ENCODE assay signal across 1 cellular context in the genomic region with DNA sequence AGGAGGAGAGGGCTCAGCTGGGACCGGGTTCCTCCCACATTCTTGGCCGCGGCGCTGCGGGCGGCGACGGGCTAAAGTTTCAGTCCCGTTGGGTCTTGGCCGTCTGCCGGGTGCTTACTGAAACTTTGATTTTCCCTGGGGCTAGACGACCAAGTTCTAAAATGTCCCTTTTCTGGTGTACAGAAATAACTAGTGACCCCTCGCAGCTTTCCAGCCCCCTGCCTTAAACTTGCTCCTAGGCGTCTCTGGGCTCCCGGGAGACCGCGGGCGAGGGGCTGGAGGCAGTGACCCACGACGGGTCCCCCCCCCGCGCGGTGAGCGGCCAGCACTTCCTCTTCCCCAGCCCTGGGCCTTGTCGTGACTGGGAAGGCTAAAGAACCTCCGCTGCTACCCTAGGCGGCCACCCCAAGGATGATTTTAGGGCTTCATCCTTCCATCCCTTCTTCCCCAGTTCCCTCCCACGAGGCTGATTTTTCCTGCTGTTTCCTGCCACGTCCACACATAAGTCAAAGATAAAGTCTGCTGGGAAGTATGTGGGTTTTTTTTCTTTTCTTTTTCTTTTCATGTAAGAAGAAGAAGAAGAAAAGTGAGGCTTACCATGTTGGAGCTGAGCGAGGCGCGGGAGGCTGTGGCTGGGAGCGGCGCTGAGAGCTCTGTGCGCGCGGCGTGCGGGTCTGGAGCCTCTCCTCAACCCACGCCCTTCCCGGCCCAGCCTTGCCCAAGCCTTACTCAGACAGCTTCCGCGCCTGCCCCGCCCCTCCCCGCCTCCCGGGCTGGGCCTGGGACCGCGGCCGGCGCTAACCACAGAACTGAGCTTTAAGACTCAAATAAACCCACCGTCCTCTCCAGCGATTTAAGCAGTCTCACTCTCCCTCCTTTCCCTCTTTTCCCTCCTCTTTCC.
TF ChIP-seq lines count a peak whose summit lies in the region.

Gene S100A11 (minus strand): TSS at position 689 of the 901 bp plus-strand sequence. CDS start 89 bp downstream, at position 600.

TF ChIP-seq in HEK293, 187 proteins besides CTCF, POLR2A, EP300 and RAD21 (continued from another document and continues in another):
- no peak for TF ChIP-seq ZNF211 (tag by site-specific recombination; IDR thresholded peaks at IDR 0.05; ENCODE audit: low read depth)
- no peak for TF ChIP-seq ZNF571 (tag by site-specific recombination; IDR thresholded peaks at IDR 0.05)
- TF ChIP-seq ZBTB20 (tag by site-specific recombination; IDR thresholded peaks at IDR 0.05) = peak; percentile 61; the same call in 1 of the 2 replicates
- no peak for TF ChIP-seq ZNF121 (tag by site-specific recombination; IDR thresholded peaks at IDR 0.05)
- TF ChIP-seq ZNF544 (tag by site-specific recombination; IDR thresholded peaks at IDR 0.05) = no peak
- TF ChIP-seq YY1 (tag by site-specific recombination; IDR thresholded peaks at IDR 0.05) = no peak
- peak; percentile 24; the same call in 1 of the 2 replicates for TF ChIP-seq ZNF449 (tag by site-specific recombination; IDR thresholded peaks at IDR 0.05)
- no peak for TF ChIP-seq ZNF843 (tag by site-specific recombination; IDR thresholded peaks at IDR 0.05)
- TF ChIP-seq, protein P1, sequence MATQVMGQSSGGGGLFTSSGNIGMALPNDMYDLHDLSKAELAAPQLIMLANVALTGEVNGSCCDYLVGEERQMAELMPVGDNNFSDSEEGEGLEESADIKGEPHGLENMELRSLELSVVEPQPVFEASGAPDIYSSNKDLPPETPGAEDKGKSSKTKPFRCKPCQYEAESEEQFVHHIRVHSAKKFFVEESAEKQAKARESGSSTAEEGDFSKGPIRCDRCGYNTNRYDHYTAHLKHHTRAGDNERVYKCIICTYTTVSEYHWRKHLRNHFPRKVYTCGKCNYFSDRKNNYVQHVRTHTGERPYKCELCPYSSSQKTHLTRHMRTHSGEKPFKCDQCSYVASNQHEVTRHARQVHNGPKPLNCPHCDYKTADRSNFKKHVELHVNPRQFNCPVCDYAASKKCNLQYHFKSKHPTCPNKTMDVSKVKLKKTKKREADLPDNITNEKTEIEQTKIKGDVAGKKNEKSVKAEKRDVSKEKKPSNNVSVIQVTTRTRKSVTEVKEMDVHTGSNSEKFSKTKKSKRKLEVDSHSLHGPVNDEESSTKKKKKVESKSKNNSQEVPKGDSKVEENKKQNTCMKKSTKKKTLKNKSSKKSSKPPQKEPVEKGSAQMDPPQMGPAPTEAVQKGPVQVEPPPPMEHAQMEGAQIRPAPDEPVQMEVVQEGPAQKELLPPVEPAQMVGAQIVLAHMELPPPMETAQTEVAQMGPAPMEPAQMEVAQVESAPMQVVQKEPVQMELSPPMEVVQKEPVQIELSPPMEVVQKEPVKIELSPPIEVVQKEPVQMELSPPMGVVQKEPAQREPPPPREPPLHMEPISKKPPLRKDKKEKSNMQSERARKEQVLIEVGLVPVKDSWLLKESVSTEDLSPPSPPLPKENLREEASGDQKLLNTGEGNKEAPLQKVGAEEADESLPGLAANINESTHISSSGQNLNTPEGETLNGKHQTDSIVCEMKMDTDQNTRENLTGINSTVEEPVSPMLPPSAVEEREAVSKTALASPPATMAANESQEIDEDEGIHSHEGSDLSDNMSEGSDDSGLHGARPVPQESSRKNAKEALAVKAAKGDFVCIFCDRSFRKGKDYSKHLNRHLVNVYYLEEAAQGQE (tag by site-specific recombination; IDR thresholded peaks at IDR 0.05) = no peak
- TF ChIP-seq RBAK (tag by site-specific recombination; IDR thresholded peaks at IDR 0.05) = no peak
- TF ChIP-seq ZNF341 (tag by site-specific recombination; IDR thresholded peaks at IDR 0.05; ENCODE audit: low read depth) = no peak; the same call in 1 of the 2 replicates
- TF ChIP-seq ZNF169 (tag by site-specific recombination; IDR thresholded peaks at IDR 0.05) = no peak
- TF ChIP-seq MYNN (tag by site-specific recombination; IDR thresholded peaks at IDR 0.05; ENCODE audit: borderline replicate concordance) = no peak
- no peak for TF ChIP-seq ZNF514 (tag by site-specific recombination; IDR thresholded peaks at IDR 0.05)
- no peak for TF ChIP-seq ZNF26 (tag by site-specific recombination; IDR thresholded peaks at IDR 0.05)
- TF ChIP-seq ZNF311 (tag by site-specific recombination; IDR thresholded peaks at IDR 0.05; ENCODE audit: borderline replicate concordance) = no peak
- TF ChIP-seq ZNF776 (tag by site-specific recombination; IDR thresholded peaks at IDR 0.05; ENCODE audit: borderline replicate concordance) = no peak
- TF ChIP-seq ZNF664 (tag by site-specific recombination; IDR thresholded peaks at IDR 0.05) = no peak
- TF ChIP-seq ZNF830 (tag by site-specific recombination; IDR thresholded peaks at IDR 0.05; ENCODE audit: low read depth) = no peak
- no peak for TF ChIP-seq ZNF248 (tag by site-specific recombination; IDR thresholded peaks at IDR 0.05)
- peak; percentile 28; the same call in 1 of the 2 replicates for TF ChIP-seq KLF16 (tag by site-specific recombination; IDR thresholded peaks at IDR 0.05)
- TF ChIP-seq ZBTB6 (tag by site-specific recombination; IDR thresholded peaks at IDR 0.05) = peak; percentile 81
- TF ChIP-seq ZBTB11 (tag by site-specific recombination; conservative IDR thresholded peaks at IDR 0.05; ENCODE audit: low read depth) = peak; percentile 55
- no peak for TF ChIP-seq SETDB1 (IDR thresholded peaks at IDR 0.05; ENCODE audit: insufficient read length, low read length)
- TF ChIP-seq ZNF184 (tag by site-specific recombination; IDR thresholded peaks at IDR 0.05) = no peak
- peak; percentile 49; the same call in 1 of the 2 replicates for TF ChIP-seq ZSCAN30 (tag by site-specific recombination; IDR thresholded peaks at IDR 0.05)
- TF ChIP-seq ZNF555 (tag by site-specific recombination; conservative IDR thresholded peaks at IDR 0.05) = no peak
- no peak for TF ChIP-seq ZNF132 (tag by site-specific recombination; IDR thresholded peaks at IDR 0.05; ENCODE audit: borderline replicate concordance)
- TF ChIP-seq GLIS1 (tag by site-specific recombination; IDR thresholded peaks at IDR 0.05) = peak; percentile 74
- TF ChIP-seq KLF7 (tag by site-specific recombination; IDR thresholded peaks at IDR 0.05; ENCODE audit: borderline replicate concordance) = 0 out of 2 replicates have a peak, but pooled peaks have one; percentile 46
- TF ChIP-seq ZNF654 (tag by site-specific recombination; IDR thresholded peaks at IDR 0.05; ENCODE audit: low read depth) = no peak
- no peak for TF ChIP-seq ZNF350 (tag by site-specific recombination; IDR thresholded peaks at IDR 0.05)
- no peak for TF ChIP-seq SCRT1 (tag by site-specific recombination; IDR thresholded peaks at IDR 0.05; ENCODE audit: borderline replicate concordance)
- peak; percentile 42; the same call in 1 of the 2 replicates for TF ChIP-seq IKZF3 (tag by site-specific recombination; IDR thresholded peaks at IDR 0.05)
- TF ChIP-seq ZBTB7A (tag by site-specific recombination; IDR thresholded peaks at IDR 0.05; ENCODE audit: low read depth) = no peak
- no peak for TF ChIP-seq HOXC10 (CRISPR knock-in tag; IDR thresholded peaks at IDR 0.05)
- no peak for TF ChIP-seq ZNF701 (tag by site-specific recombination; IDR thresholded peaks at IDR 0.05)
- TF ChIP-seq, protein P2, sequence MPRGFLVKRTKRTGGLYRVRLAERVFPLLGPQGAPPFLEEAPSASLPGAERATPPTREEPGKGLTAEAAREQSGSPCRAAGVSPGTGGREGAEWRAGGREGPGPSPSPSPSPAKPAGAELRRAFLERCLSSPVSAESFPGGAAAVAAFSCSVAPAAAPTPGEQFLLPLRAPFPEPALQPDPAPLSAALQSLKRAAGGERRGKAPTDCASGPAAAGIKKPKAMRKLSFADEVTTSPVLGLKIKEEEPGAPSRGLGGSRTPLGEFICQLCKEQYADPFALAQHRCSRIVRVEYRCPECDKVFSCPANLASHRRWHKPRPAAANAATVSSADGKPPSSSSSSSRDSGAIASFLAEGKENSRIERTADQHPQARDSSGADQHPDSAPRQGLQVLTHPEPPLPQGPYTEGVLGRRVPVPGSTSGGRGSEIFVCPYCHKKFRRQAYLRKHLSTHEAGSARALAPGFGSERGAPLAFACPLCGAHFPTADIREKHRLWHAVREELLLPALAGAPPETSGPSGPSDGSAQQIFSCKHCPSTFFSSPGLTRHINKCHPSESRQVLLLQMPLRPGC (tag by site-specific recombination; IDR thresholded peaks at IDR 0.05) = no peak
- no peak for TF ChIP-seq ZNF596 (tag by site-specific recombination; IDR thresholded peaks at IDR 0.05)
- TF ChIP-seq BCL6B (tag by site-specific recombination; IDR thresholded peaks at IDR 0.05) = no peak
- no peak for TF ChIP-seq TRIM28 (IDR thresholded peaks at IDR 0.05; ENCODE audit: borderline replicate concordance, low read length)
- TF ChIP-seq ZNF658 (tag by site-specific recombination; IDR thresholded peaks at IDR 0.05) = no peak
- TF ChIP-seq OVOL3 (tag by site-specific recombination; IDR thresholded peaks at IDR 0.05) = no peak
- TF ChIP-seq, protein P3, sequence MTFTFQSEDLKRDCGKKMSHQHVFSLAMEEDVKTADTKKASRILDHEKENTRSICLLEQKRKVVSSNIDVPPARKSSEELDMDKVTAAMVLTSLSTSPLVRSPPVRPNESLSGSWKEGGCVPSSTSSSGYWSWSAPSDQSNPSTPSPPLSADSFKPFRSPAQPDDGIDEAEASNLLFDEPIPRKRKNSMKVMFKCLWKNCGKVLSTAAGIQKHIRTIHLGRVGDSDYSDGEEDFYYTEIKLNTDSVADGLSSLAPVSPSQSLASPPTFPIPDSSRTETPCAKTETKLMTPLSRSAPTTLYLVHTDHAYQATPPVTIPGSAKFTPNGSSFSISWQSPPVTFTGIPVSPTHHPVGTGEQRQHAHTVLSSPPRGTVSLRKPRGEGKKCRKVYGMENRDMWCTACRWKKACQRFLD (tag by site-specific recombination; IDR thresholded peaks at IDR 0.05) = no peak
